In the genomic region with DNA sequence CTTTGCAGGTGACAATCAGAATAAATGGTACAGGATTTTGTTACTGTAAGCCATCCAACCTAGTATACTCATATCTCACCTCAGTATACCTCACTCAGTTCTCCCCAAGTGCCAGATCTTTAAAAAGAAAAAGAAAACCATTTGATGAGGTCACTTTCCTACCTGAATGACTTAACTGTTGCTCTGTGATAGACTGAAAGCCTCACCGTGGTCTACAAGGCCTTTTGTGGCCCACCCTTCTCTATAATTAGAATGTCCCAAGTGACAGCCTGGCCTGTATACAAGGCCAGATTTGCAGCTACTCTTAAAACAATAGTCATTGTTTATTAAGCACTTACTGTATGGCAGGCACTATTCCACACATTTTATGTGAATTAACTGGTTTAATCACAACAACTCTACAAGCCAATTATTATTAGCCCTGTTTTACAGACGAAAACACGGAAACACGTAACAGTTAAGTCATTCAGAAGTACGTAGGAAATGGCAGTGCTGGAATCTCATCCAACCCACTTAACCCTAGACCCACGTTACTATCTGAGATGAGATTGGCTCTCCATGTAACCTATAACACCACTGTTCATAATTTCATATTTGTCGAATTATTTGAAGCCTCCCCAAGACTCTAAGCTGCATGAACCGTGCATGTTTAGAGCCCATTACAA, we compare ENCODE assay signal across 23 cellular contexts. TPM values are rescaled to one million over a fixed set of nuclear protein-coding genes. Genes with fewer than 3 reads are reported as not detected.
A peak's percentile ranks its signal among the peaks of the same experiment; 100 is the strongest.
DNase-seq lines count a peak whose midpoint lies in the region; ATAC-seq and TF ChIP-seq lines count a peak whose summit lies in the region.
"Had no signal": no experiment of that assay in that cellular context is flagged by ENCODE, and none has a peak within 500 bp of the region (broad histone marks: within the 10 kb centered on the region; RNA-seq: fewer than 3 reads in every experiment).

No MANE protein-coding gene starts in this region.

- H3K27ac Mint-ChIP-seq in immature natural killer cell = no peak overlapping the region
- H3K27ac Mint-ChIP-seq: natural killer cell treated with Interleukin-12 subunit alpha and Interleukin-12 subunit beta and Interleukin-15 and Interleukin-18, amount 100 ng/mL, for 72 hours had no signal

- intact Hi-C loops in upper lobe of right lung (cut with DNase I) = no loop called here

- H3K9me3 Mint-ChIP-seq in immature natural killer cell = no peaks in the 10 kb centered on the region
- H3K9me3 Mint-ChIP-seq: natural killer cell treated with Interleukin-12 subunit alpha and Interleukin-12 subunit beta and Interleukin-15 and Interleukin-18, amount 100 ng/mL, for 72 hours had no signal

- no peaks in the 10 kb centered on the region for H3K9me3 ChIP-seq in SJSA1 (replicated peaks)
- H3K9me3 ChIP-seq in upper lobe of right lung = no peaks in the 10 kb centered on the region
- H3K9me3 ChIP-seq: adrenal gland had no signal

- ATAC-seq in GM18502 (IDR thresholded peaks at IDR 0.05; ENCODE audit: poor library complexity, unreplicated experiment) (peak; percentile 59), HG02759 (IDR thresholded peaks at IDR 0.05; ENCODE audit: unreplicated experiment) (peak; percentile 70), upper lobe of right lung (no peak)
- ATAC-seq: foreskin keratinocyte; HCT116; natural killer cell treated with Interleukin-12 subunit alpha and Interleukin-12 subunit beta and Interleukin-15 and Interleukin-18, amount 100 ng/mL, for 72 hours had no signal

- H3K27ac ChIP-seq in SJSA1 (peak overlapping the region; percentile 36), upper lobe of right lung (no peak overlapping the region)
- H3K27ac ChIP-seq: adrenal gland, foreskin keratinocyte had no signal

- H3K36me3 ChIP-seq in GM06990 (ENCODE audit: control insufficient read depth, insufficient read depth, low read length) = no peaks in the 10 kb centered on the region
- H3K36me3 ChIP-seq in SJSA1 = 0 out of 2 replicates have a peak, but pooled peaks cover 5% of the 10 kb centered on the region
- H3K36me3 ChIP-seq in upper lobe of right lung = no peaks in the 10 kb centered on the region
- H3K36me3 ChIP-seq: adrenal gland had no signal

- DNase-seq in GM06990 (ENCODE audit: extremely low read depth, insufficient read length) = peak; percentile 16
- no peak for DNase-seq in SJSA1 (ENCODE audit: low read depth in 1 of 2, low spot score in 2 of 2)
- DNase-seq in nucleus accumbens (lab: John Stamatoyannopoulos, UW) = no peak
- DNase-seq in stimulated activated CD4-positive, alpha-beta T cell treated with anti-CD3 and anti-CD28 coated beads, Interleukin-2, amount 100 ng/mL, for 48 hours = no peak
- DNase-seq in immature natural killer cell = no peak
- DNase-seq in upper lobe of right lung = no peak
- DNase-seq: activated T-cell treated with anti-CD3 and anti-CD28 coated beads for 4 hours, adrenal gland, AML-193, Calu3, cerebellar nuclear complex, foreskin keratinocyte, GDM1, NCI-H187 treated with DMSO at 0.1 percent for 48 hours, NCI-H524, SIG-M5 had no signal

- H3K4me1 ChIP-seq in SJSA1 (replicated peaks) = peaks cover 52% of the 10 kb centered on the region
- peaks cover 11% of the 10 kb centered on the region for H3K4me1 ChIP-seq in upper lobe of right lung

- no peaks in the 10 kb centered on the region for H3K27me3 ChIP-seq in GM06990 (replicated peaks; ENCODE audit: control insufficient read depth, insufficient read depth, low read length)
- H3K27me3 ChIP-seq in SJSA1 (replicated peaks) = no peaks in the 10 kb centered on the region
- H3K27me3 ChIP-seq in upper lobe of right lung = no peaks in the 10 kb centered on the region
- H3K27me3 ChIP-seq: adrenal gland, foreskin keratinocyte had no signal

- no peaks in the 10 kb centered on the region for H3K36me3 Mint-ChIP-seq in immature natural killer cell
- H3K36me3 Mint-ChIP-seq: natural killer cell treated with Interleukin-12 subunit alpha and Interleukin-12 subunit beta and Interleukin-15 and Interleukin-18, amount 100 ng/mL, for 72 hours had no signal

- TF ChIP-seq CTCF in GM06990 (IDR thresholded peaks at IDR 0.05; ENCODE audit: insufficient read depth, low read length, poor library complexity, severe bottlenecking) (no peak), upper lobe of right lung (IDR thresholded peaks at IDR 0.05) (no peak)

- peaks cover 0 to 2% (median 1%) of the 10 kb centered on the region in 3 donors for H3K27me3 Mint-ChIP-seq in immature natural killer cell (ENCODE audit: low read depth in 3 of 3)
- H3K27me3 Mint-ChIP-seq: natural killer cell treated with Interleukin-12 subunit alpha and Interleukin-12 subunit beta and Interleukin-15 and Interleukin-18, amount 100 ng/mL, for 72 hours had no signal

- H3K4me1 Mint-ChIP-seq in immature natural killer cell = no peaks in the 10 kb centered on the region

- H3K4me3 ChIP-seq in GM06990 (replicated peaks; ENCODE audit: low read depth, low read length) (no peak overlapping the region), SJSA1 (no peak overlapping the region), upper lobe of right lung (no peak overlapping the region)
- H3K4me3 ChIP-seq: adrenal gland, lung had no signal

- no peak overlapping the region for H3K4me3 Mint-ChIP-seq in immature natural killer cell
- H3K4me3 Mint-ChIP-seq: natural killer cell treated with Interleukin-12 subunit alpha and Interleukin-12 subunit beta and Interleukin-15 and Interleukin-18, amount 100 ng/mL, for 72 hours had no signal

RNA-seq across cellular contexts. Expression of a gene that starts 28.3 kb away (rescaled TPM):
- total RNA-seq in SJSA1 (2014; rRNA removed; shearing (Covaris generic)) = 56.1 and 61.0 TPM in 2 replicates
- 1 to 10 TPM in 1 of 3 donors, under 1 TPM in 2; 0.13 to 1.7 (median 0.47) TPM for polyA plus RNA-seq in immature natural killer cell
- 74.7 TPM for total RNA-seq in upper lobe of right lung

RNA-seq across cellular contexts. Expression of a gene that starts 28.5 kb away (rescaled TPM):
- 3.2 and 3.5 TPM in 2 replicates for total RNA-seq in SJSA1 (2014; rRNA removed; shearing (Covaris generic))
- polyA plus RNA-seq in immature natural killer cell = not detected
- total RNA-seq in upper lobe of right lung = 1.2 TPM
- total RNA-seq: natural killer cell treated with Interleukin-12 subunit alpha and Interleukin-12 subunit beta and Interleukin-15 and Interleukin-18, amount 100 ng/mL, for 72 hours; pulmonary artery endothelial cell; T-helper 2 cell treated with Interferon-gamma antibody and Interleukin-4, amounts not matched to agents 100 ng/mL and 5 ng/mL, for 36 hours had no signal
